In genomic region chr10:115398026-115398425, GRCh38 we compare ENCODE assay signal across 34 cellular contexts.
"Had no signal": no experiment of that assay in that cellular context is flagged by ENCODE, and none has a peak within 500 bp of the region (broad histone marks: within the 10 kb centered on the region; RNA-seq: fewer than 3 reads in every experiment).

No MANE protein-coding gene starts in this region.

- ATAC-seq: activated naive CD4-positive, alpha-beta T cell treated with anti-CD3 and anti-CD28 coated beads, Interleukin-2, amount 50 U/mL, for 72 hours; activated naive CD8-positive, alpha-beta T cell treated with anti-CD3 and anti-CD28 coated beads, Interleukin-2, amount 50 U/mL, for 24 hours; activated T-cell treated with anti-CD3 and anti-CD28 coated beads, Interleukin-2, amount 50 U/mL, for 4 hours; activated T-cell treated with anti-CD3 and anti-CD28 coated beads, Interleukin-2, amount 50 U/mL, for 72 hours; activated T-helper 17 cell treated with anti-CD3 and anti-CD28 coated beads, Interleukin-2, amount 50 U/mL, for 72 hours; body of pancreas had no signal

- H3K4me3 Mint-ChIP-seq: activated naive CD4-positive, alpha-beta T cell treated with anti-CD3 and anti-CD28 coated beads for 36 hours; activated naive CD4-positive, alpha-beta T cell treated with anti-CD3 and anti-CD28 coated beads, Interleukin-2, amount 10 ng/mL, durations not matched to agents 7 days and 5 days; activated naive CD4-positive, alpha-beta T cell treated with anti-CD3 and anti-CD28 coated beads, Interleukin-2, amount 50 U/mL, for 24 hours; activated naive CD8-positive, alpha-beta T cell; activated naive CD8-positive, alpha-beta T cell treated with anti-CD3 and anti-CD28 coated beads for 36 hours; activated naive CD8-positive, alpha-beta T cell treated with anti-CD3 and anti-CD28 coated beads, Interleukin-2, amount 10 ng/mL, durations not matched to agents 7 days and 5 days; activated naive CD8-positive, alpha-beta T cell treated with anti-CD3 and anti-CD28 coated beads, Interleukin-2, amount 50 U/mL, for 24 hours; activated T-cell treated with anti-CD3 and anti-CD28 coated beads, Interleukin-2, amount 50 U/mL, for 24 hours; activated T-cell treated with anti-CD3 and anti-CD28 coated beads, Interleukin-2, amount 50 U/mL, for 4 hours; activated T-cell treated with anti-CD3 and anti-CD28 coated beads, Interleukin-2, amount 50 U/mL, for 72 hours; activated T-helper 1 cell treated with anti-CD3 and anti-CD28 coated beads, Interleukin-12 subunit alpha, Interleukin-12 subunit beta, Interleukin-2, Interleukin-4 antibody, amounts not matched to agents 30 ng/mL and 10 ng/mL and 1 ng/mL, durations not matched to agents 14 hours and 24 hours and 36 hours; activated T-helper 17 cell treated with anti-CD3 and anti-CD28 coated beads, Interleukin-2, amount 50 U/mL, for 72 hours; brain; central memory CD8-positive, alpha-beta T cell had no signal

- DNase-seq: activated effector memory CD4-positive, alpha-beta T cell treated with anti-CD3 and anti-CD28 coated beads, Interleukin-2, amount 50 U/mL, for 16 hours; activated effector memory CD4-positive, alpha-beta T cell treated with Interleukin-2 at 50 U/mL for 16 hours; activated gamma-delta T cell; activated gamma-delta T cell treated with Interleukin-2 at 50 U/mL for 16 hours; activated naive CD4-positive, alpha-beta T cell; activated naive CD4-positive, alpha-beta T cell treated with anti-CD3 and anti-CD28 coated beads for 36 hours; activated naive CD4-positive, alpha-beta T cell treated with anti-CD3 and anti-CD28 coated beads, Interleukin-2, amount 10 ng/mL, durations not matched to agents 7 days and 5 days; activated naive CD4-positive, alpha-beta T cell treated with anti-CD3 and anti-CD28 coated beads, Interleukin-2, amount 50 U/mL, for 16 hours; activated naive CD4-positive, alpha-beta T cell treated with Interleukin-2 at 50 U/mL for 16 hours; activated naive CD8-positive, alpha-beta T cell treated with anti-CD3 and anti-CD28 coated beads for 36 hours; activated naive CD8-positive, alpha-beta T cell treated with anti-CD3 and anti-CD28 coated beads, Interleukin-2, amount 10 ng/mL, durations not matched to agents 7 days and 5 days; activated naive CD8-positive, alpha-beta T cell treated with anti-CD3 and anti-CD28 coated beads, Interleukin-2, amount 50 U/mL, for 24 hours; activated T-cell treated with anti-CD3 and anti-CD28 coated beads, Interleukin-2, amount 50 U/mL, for 1 hour; activated T-cell treated with anti-CD3 and anti-CD28 coated beads, Interleukin-2, amount 50 U/mL, for 24 hours; activated T-cell treated with anti-CD3 and anti-CD28 coated beads, Interleukin-2, amount 50 U/mL, for 4 hours; activated T-cell treated with anti-CD3 and anti-CD28 coated beads, Interleukin-2, amount 50 U/mL, for 48 hours; activated T-cell treated with anti-CD3 and anti-CD28 coated beads, Interleukin-2, amount 50 U/mL, for 72 hours; adrenal gland; amniotic stem cell; amygdala; anterior cingulate cortex; aorta; body of pancreas; brain microvascular endothelial cell; central memory CD4-positive, alpha-beta T cell; cerebellar nuclear complex had no signal

- H3K27ac Mint-ChIP-seq: activated naive CD4-positive, alpha-beta T cell treated with anti-CD3 and anti-CD28 coated beads for 36 hours; activated naive CD4-positive, alpha-beta T cell treated with anti-CD3 and anti-CD28 coated beads, Interleukin-2, amount 10 ng/mL, durations not matched to agents 7 days and 5 days; activated naive CD4-positive, alpha-beta T cell treated with anti-CD3 and anti-CD28 coated beads, Interleukin-2, amount 50 U/mL, for 24 hours; activated naive CD4-positive, alpha-beta T cell treated with anti-CD3 and anti-CD28 coated beads, Interleukin-2, amount 50 U/mL, for 72 hours; activated naive CD8-positive, alpha-beta T cell; activated naive CD8-positive, alpha-beta T cell treated with anti-CD3 and anti-CD28 coated beads for 36 hours; activated naive CD8-positive, alpha-beta T cell treated with anti-CD3 and anti-CD28 coated beads, Interleukin-2, amount 10 ng/mL, durations not matched to agents 7 days and 5 days; activated naive CD8-positive, alpha-beta T cell treated with anti-CD3 and anti-CD28 coated beads, Interleukin-2, amount 50 U/mL, for 24 hours; activated T-cell treated with anti-CD3 and anti-CD28 coated beads, Interleukin-2, amount 50 U/mL, for 24 hours; activated T-cell treated with anti-CD3 and anti-CD28 coated beads, Interleukin-2, amount 50 U/mL, for 72 hours; activated T-helper 1 cell treated with anti-CD3 and anti-CD28 coated beads, Interleukin-12 subunit alpha, Interleukin-12 subunit beta, Interleukin-2, Interleukin-4 antibody, amounts not matched to agents 30 ng/mL and 10 ng/mL and 1 ng/mL, durations not matched to agents 14 hours and 24 hours and 36 hours; activated T-helper 17 cell treated with anti-CD3 and anti-CD28 coated beads, Interleukin-2, amount 50 U/mL, for 72 hours; activated T-helper 2 cell treated with anti-CD3 and anti-CD28 coated beads, Interferon-gamma antibody, Interleukin-2, Interleukin-4, amounts not matched to agents 10 μg/mL and 5 μg/mL and 100 μg/mL, durations not matched to agents 14 hours and 24 hours and 36 hours; brain had no signal

- H3K36me3 Mint-ChIP-seq: activated naive CD4-positive, alpha-beta T cell treated with anti-CD3 and anti-CD28 coated beads, Interleukin-2, amount 10 ng/mL, durations not matched to agents 7 days and 5 days; activated naive CD4-positive, alpha-beta T cell treated with anti-CD3 and anti-CD28 coated beads, Interleukin-2, amount 50 U/mL, for 24 hours; activated naive CD4-positive, alpha-beta T cell treated with anti-CD3 and anti-CD28 coated beads, Interleukin-2, amount 50 U/mL, for 72 hours; activated naive CD8-positive, alpha-beta T cell; activated naive CD8-positive, alpha-beta T cell treated with anti-CD3 and anti-CD28 coated beads for 36 hours; activated naive CD8-positive, alpha-beta T cell treated with anti-CD3 and anti-CD28 coated beads, Interleukin-2, amount 10 ng/mL, durations not matched to agents 7 days and 5 days had no signal

- H3K4me1 Mint-ChIP-seq: activated naive CD4-positive, alpha-beta T cell treated with anti-CD3 and anti-CD28 coated beads, Interleukin-2, amount 10 ng/mL, durations not matched to agents 7 days and 5 days; activated naive CD4-positive, alpha-beta T cell treated with anti-CD3 and anti-CD28 coated beads, Interleukin-2, amount 50 U/mL, for 24 hours; activated naive CD8-positive, alpha-beta T cell treated with anti-CD3 and anti-CD28 coated beads for 36 hours; activated naive CD8-positive, alpha-beta T cell treated with anti-CD3 and anti-CD28 coated beads, Interleukin-2, amount 10 ng/mL, durations not matched to agents 7 days and 5 days; activated naive CD8-positive, alpha-beta T cell treated with anti-CD3 and anti-CD28 coated beads, Interleukin-2, amount 50 U/mL, for 24 hours; activated T-helper 17 cell treated with anti-CD3 and anti-CD28 coated beads, Interleukin-2, amount 50 U/mL, for 72 hours; brain; central memory CD8-positive, alpha-beta T cell had no signal

- H3K9me3 Mint-ChIP-seq: activated naive CD4-positive, alpha-beta T cell treated with anti-CD3 and anti-CD28 coated beads, Interleukin-2, amount 50 U/mL, for 24 hours; activated naive CD8-positive, alpha-beta T cell treated with anti-CD3 and anti-CD28 coated beads for 36 hours; activated naive CD8-positive, alpha-beta T cell treated with anti-CD3 and anti-CD28 coated beads, Interleukin-2, amount 50 U/mL, for 24 hours; activated T-helper 1 cell treated with anti-CD3 and anti-CD28 coated beads, Interleukin-12 subunit alpha, Interleukin-12 subunit beta, Interleukin-2, Interleukin-4 antibody, amounts not matched to agents 30 ng/mL and 10 ng/mL and 1 ng/mL, durations not matched to agents 14 hours and 24 hours and 36 hours had no signal
